29 cellular contexts compared by ENCODE assay signal in the genomic region with DNA sequence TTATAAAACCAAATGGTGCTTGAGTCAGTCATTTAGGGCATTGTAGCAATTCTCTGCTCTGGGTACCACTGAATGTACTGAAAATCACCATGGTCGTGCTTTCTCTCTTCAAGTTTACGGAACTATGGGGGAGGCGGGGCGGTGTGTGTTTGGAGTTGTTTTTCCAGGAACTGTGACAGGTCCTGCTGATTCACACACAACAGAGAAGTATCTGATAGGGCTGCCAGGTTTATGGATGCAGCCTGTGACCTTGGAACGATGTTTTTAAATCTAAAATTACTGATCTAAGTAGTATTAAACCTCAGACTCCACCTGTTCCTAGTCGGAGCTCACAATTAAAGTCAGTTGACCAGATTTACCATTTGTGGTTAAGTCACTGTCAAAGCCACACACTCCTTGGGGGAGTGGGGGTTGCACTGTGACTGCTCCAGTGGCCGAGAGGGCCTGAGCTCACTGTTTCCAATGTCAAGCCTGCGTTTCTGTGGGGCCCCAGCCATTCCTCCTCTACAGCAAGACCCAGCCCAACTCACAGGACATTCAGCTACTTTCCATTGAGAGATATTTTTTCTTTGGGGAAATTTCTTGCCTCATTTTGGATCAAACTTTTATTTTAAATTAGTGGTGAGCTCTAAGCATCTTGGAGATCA. TPM values are rescaled to one million over a fixed set of nuclear protein-coding genes. Genes with fewer than 3 reads are reported as not detected.
DNase-seq lines count a peak whose midpoint lies in the region; ATAC-seq and TF ChIP-seq lines count a peak whose summit lies in the region.
"Had no signal": no experiment of that assay in that cellular context is flagged by ENCODE, and none has a peak within 500 bp of the region (broad histone marks: within the 10 kb centered on the region; RNA-seq: fewer than 3 reads in every experiment).

No MANE protein-coding gene starts in this region.

- H2BK120ac ChIP-seq in trophoblast cell (ENCODE audit: insufficient read depth, low read length, poor library complexity): peak overlapping the region; percentile 21

- H3K14ac ChIP-seq in trophoblast cell (ENCODE audit: low read length): peak overlapping the region; percentile 34

- H2BK12ac ChIP-seq in trophoblast cell (ENCODE audit: low read length): peak overlapping the region; percentile 35

- POLR2A ChIA-PET in SK-N-SH (lab: Yijun Ruan, JAX): no interaction called here

- H3K9ac ChIP-seq in trophoblast cell (ENCODE audit: low read length): no peak overlapping the region
- no peak overlapping the region for H3K9ac ChIP-seq in SK-N-SH

- H3K27me3 Mint-ChIP-seq in GM23338 (ENCODE audit: insufficient read depth, low read depth, poor library complexity): peaks cover 13% of the 10 kb centered on the region
- H3K27me3 Mint-ChIP-seq: activated CD8-positive, alpha-beta T cell treated with anti-CD3 and anti-CD28 coated beads for 36 hours had no signal

- H3K4me3 Mint-ChIP-seq in GM23338: no peak overlapping the region
- H3K4me3 Mint-ChIP-seq: activated CD8-positive, alpha-beta T cell treated with anti-CD3 and anti-CD28 coated beads for 36 hours; memory B cell; T-helper 17 cell had no signal

- H3F3A ChIP-seq in GM23338 (replicated peaks; ENCODE audit: low read depth): no peaks in the 10 kb centered on the region
- no peaks in the 10 kb centered on the region for H3F3A ChIP-seq in SK-N-SH (replicated peaks; ENCODE audit: insufficient read depth)

- no peak overlapping the region for H4K8ac ChIP-seq in trophoblast cell (ENCODE audit: low read depth, low read length)

- no peak for ATAC-seq in GM23338
- peak; percentile 60 for ATAC-seq in left lobe of liver
- no peak for ATAC-seq in GM19397 (IDR thresholded peaks at IDR 0.05; ENCODE audit: unreplicated experiment)
- ATAC-seq: activated CD8-positive, alpha-beta T cell treated with anti-CD3 and anti-CD28 coated beads for 36 hours; gastrocnemius medialis; HCT116; SK-N-SH treated with all-trans-retinoic acid at 6 μM for 48 hours; T-helper 17 cell had no signal

- no peak overlapping the region for H3K4ac ChIP-seq in trophoblast cell (ENCODE audit: low read depth, low read length)

- no peaks in the 10 kb centered on the region for H3K36me3 Mint-ChIP-seq in GM23338 (ENCODE audit: low read depth)
- H3K36me3 Mint-ChIP-seq: memory B cell had no signal

- no peak overlapping the region for H2BK5ac ChIP-seq in trophoblast cell (ENCODE audit: low read depth, low read length, poor library complexity)

- no peak overlapping the region for H3K4me2 ChIP-seq in GM23338
- H3K4me2 ChIP-seq in trophoblast cell (ENCODE audit: low read length): no peak overlapping the region
- H3K4me2 ChIP-seq in SK-N-SH: no peak overlapping the region

- TF ChIP-seq CTCF in GM23338 (conservative IDR thresholded peaks at IDR 0.05; ENCODE audit: low read depth in 2 of 2): no peak
- TF ChIP-seq CTCF in WERI-Rb-1 (IDR thresholded peaks at IDR 0.05; ENCODE audit: low read depth, low read length): no peak
- no peak for TF ChIP-seq CTCF in SK-N-SH (IDR thresholded peaks at IDR 0.05)

- H3K27ac Mint-ChIP-seq in GM23338: no peak overlapping the region
- H3K27ac Mint-ChIP-seq: activated CD8-positive, alpha-beta T cell treated with anti-CD3 and anti-CD28 coated beads for 36 hours; memory B cell; T-helper 17 cell had no signal

- no peaks in the 10 kb centered on the region for H3K9me2 ChIP-seq in GM23338 (ENCODE audit: insufficient read depth)
- H3K9me2 ChIP-seq in SK-N-SH: no peaks in the 10 kb centered on the region

- H2AK5ac ChIP-seq in trophoblast cell (ENCODE audit: low read length): no peak overlapping the region

- no peak overlapping the region for H3K27ac ChIP-seq in GM23338 (ENCODE audit: low read depth)
- H3K27ac ChIP-seq in WERI-Rb-1: peak overlapping the region; percentile 44
- H3K27ac ChIP-seq in trophoblast cell (ENCODE audit: low read depth, low read length): no peak overlapping the region
- no peak overlapping the region for H3K27ac ChIP-seq in SK-N-SH (ENCODE audit: low read depth in 2 of 2, low read length in 1 of 2)
- H3K27ac ChIP-seq: gastrocnemius medialis, tibial nerve had no signal

- no peaks in the 10 kb centered on the region for H3K9me3 ChIP-seq in WERI-Rb-1 (ENCODE audit: severe bottlenecking)
- no peaks in the 10 kb centered on the region for H3K9me3 ChIP-seq in trophoblast cell (ENCODE audit: insufficient read depth, low read depth, low read length)
- H3K9me3 ChIP-seq in SK-N-SH: no peaks in the 10 kb centered on the region
- H3K9me3 ChIP-seq: gastrocnemius medialis, tibial nerve had no signal

- no peak for TF ChIP-seq EP300 in SK-N-SH (IDR thresholded peaks at IDR 0.05; ENCODE audit: borderline replicate concordance in 1 of 2, low read depth in 1 of 2, low read length in 1 of 2)

- peak overlapping the region; percentile 14; the same call in 1 of the 2 replicates for H2AFZ ChIP-seq in GM23338
- no peak overlapping the region for H2AFZ ChIP-seq in trophoblast cell (ENCODE audit: insufficient read depth, low read length, poor library complexity)
- H2AFZ ChIP-seq in SK-N-SH (ENCODE audit: low read depth): no peak overlapping the region

- H3K36me3 ChIP-seq in GM23338 (ENCODE audit: insufficient read depth) (no peaks in the 10 kb centered on the region), WERI-Rb-1 (no peaks in the 10 kb centered on the region), trophoblast cell (ENCODE audit: control insufficient read depth in 1 of 2, insufficient read depth in 2 of 2, low read length in 2 of 2) (no peaks in the 10 kb centered on the region), SK-N-SH (replicated peaks in 1 of 2; ENCODE audit: control insufficient read depth in 1 of 2, insufficient read depth in 2 of 2, low read length in 1 of 2) (no peaks in the 10 kb centered on the region)
- H3K36me3 ChIP-seq: gastrocnemius medialis, tibial nerve had no signal

- WGBS in trophoblast cell (ENCODE audit: extremely low coverage, insufficient coverage, insufficient read length): no CpG with 5 or more reads among the region's 8 CpGs
- 46% methylated on average over 8 of the region's 8 CpGs for WGBS in SK-N-SH (ENCODE audit: low lambda C conversion rate)

- H3K23ac ChIP-seq in trophoblast cell (ENCODE audit: low read length): no peak overlapping the region

- no peak overlapping the region for H3K18ac ChIP-seq in trophoblast cell (ENCODE audit: low read length)

- no peak overlapping the region for H4K12ac ChIP-seq in trophoblast cell (ENCODE audit: low read depth, low read length)

- H4K20me1 ChIP-seq in GM23338 (replicated peaks; ENCODE audit: insufficient read depth) (no peaks in the 10 kb centered on the region), SK-N-SH (ENCODE audit: insufficient read depth) (no peaks in the 10 kb centered on the region)

- CTCF ChIA-PET in SK-N-SH (lab: Yijun Ruan, JAX): interaction anchor here (0.6 to 0.9 kb wide), 2 partner anchors 12 to 22 kb away, joined by 3 read pairs; no protein-coding TSS in a partner anchor

- H3K27me3 ChIP-seq in GM23338 (ENCODE audit: insufficient read depth) (no peaks in the 10 kb centered on the region), WERI-Rb-1 (ENCODE audit: insufficient read depth, low read depth, severe bottlenecking) (no peaks in the 10 kb centered on the region), trophoblast cell (ENCODE audit: insufficient read depth, low read length) (no peaks in the 10 kb centered on the region), SK-N-SH (ENCODE audit: insufficient read depth) (no peaks in the 10 kb centered on the region)
- H3K27me3 ChIP-seq: gastrocnemius medialis, tibial nerve had no signal

- DNase-seq in GM23338 (ENCODE audit: low spot score) (no peak), WERI-Rb-1 (peak; percentile 29), left lobe of liver (ENCODE audit: low spot score) (no peak), trophoblast cell (no peak), SK-N-SH (no peak), NCI-H510A treated with DMSO at 0.1 percent for 48 hours (lab: John Stamatoyannopoulos, UW) (no peak), SK-N-DZ (ENCODE audit: low spot score) (no peak)
- DNase-seq: activated CD4-positive, alpha-beta T cell treated with anti-CD3 and anti-CD28 coated beads for 1 hour; activated CD8-positive, alpha-beta T cell treated with anti-CD3 and anti-CD28 coated beads for 36 hours; activated naive CD4-positive, alpha-beta T cell treated with anti-CD3 and anti-CD28 coated beads, Interleukin-2, amount 50 U/mL, for 16 hours; anterior cingulate cortex; C1 segment of cervical spinal cord; COR-L47; gastrocnemius medialis; hippocampal formation; NCI-H1105; NCI-H187 treated with DMSO at 0.1 percent for 48 hours; NCI-H2171; NCI-H510A; stimulated activated CD4-positive, alpha-beta T cell treated with anti-CD3 and anti-CD28 coated beads, Interleukin-12 subunit alpha, Interleukin-12 subunit beta, amount 100 ng/mL, for 4 hours; stimulated activated CD4-positive, alpha-beta T cell treated with anti-CD3 and anti-CD28 coated beads, Interleukin-2, amount 100 ng/mL, for 48 hours; T-helper 17 cell had no signal

- H3K4me1 ChIP-seq in GM23338 (ENCODE audit: insufficient read depth): peaks cover 19% of the 10 kb centered on the region
- H3K4me1 ChIP-seq in trophoblast cell (ENCODE audit: control insufficient read depth in 1 of 2, insufficient read depth in 2 of 2, low read length in 2 of 2): peaks cover 18 to 20% of the 10 kb centered on the region in 2 experiments
- H3K4me1 ChIP-seq in SK-N-SH (ENCODE audit: control insufficient read depth in 1 of 2, insufficient read depth in 2 of 2, low read depth in 1 of 2, low read length in 1 of 2): peaks cover 0 to 2% of the 10 kb centered on the region in 2 experiments; a peak in 1 of 4 replicates
- H3K4me1 ChIP-seq: gastrocnemius medialis, tibial nerve had no signal

- H3K9me3 Mint-ChIP-seq in GM23338: no peaks in the 10 kb centered on the region
- H3K9me3 Mint-ChIP-seq: activated CD8-positive, alpha-beta T cell treated with anti-CD3 and anti-CD28 coated beads for 36 hours had no signal

- no peak for TF ChIP-seq RAD21 in SK-N-SH (IDR thresholded peaks at IDR 0.05; ENCODE audit: low read length)

- H3K4me1 Mint-ChIP-seq in GM23338: peaks cover 21% of the 10 kb centered on the region
- H3K4me1 Mint-ChIP-seq: memory B cell, T-helper 17 cell had no signal

- peaks cover 12% of the 10 kb centered on the region for H3K79me1 ChIP-seq in trophoblast cell (ENCODE audit: low read length)

- no peaks in the 10 kb centered on the region for H3K79me2 ChIP-seq in GM23338 (replicated peaks; ENCODE audit: insufficient read depth)
- H3K79me2 ChIP-seq in trophoblast cell (ENCODE audit: control insufficient read depth, insufficient read depth, low read length, poor library complexity): peaks cover 3% of the 10 kb centered on the region
- no peaks in the 10 kb centered on the region for H3K79me2 ChIP-seq in SK-N-SH (ENCODE audit: insufficient read depth)

- peak overlapping the region; percentile 7 for H4K91ac ChIP-seq in trophoblast cell (ENCODE audit: low read depth, low read length)

- no peak overlapping the region for H3K4me3 ChIP-seq in GM23338
- H3K4me3 ChIP-seq in WERI-Rb-1 (ENCODE audit: low read depth, low read length): no peak overlapping the region
- no peak overlapping the region for H3K4me3 ChIP-seq in trophoblast cell (ENCODE audit: low read depth, low read length)
- no peak overlapping the region for H3K4me3 ChIP-seq in SK-N-SH (ENCODE audit: low read depth in 2 of 2, low read length in 1 of 2)
- H3K4me3 ChIP-seq: gastrocnemius medialis, tibial nerve had no signal

RNA-seq across cellular contexts. Expression of gene GADD45G, which starts 44.4 kb away (rescaled TPM):
- total RNA-seq in GM23338 (2014; rRNA removed; shearing (Covaris generic)): 12.7 and 15.8 TPM in 2 replicates
- polyA plus RNA-seq in GM23338 (2016; fragmentation: Nextera tagmentation; extraction: Ambion mirVana) (24.1 TPM in 2 replicates), SK-N-SH (2012; rRNA removed) (1.3 and 1.8 TPM in 2 replicates)
- 17.5 TPM for total RNA-seq in left lobe of liver
- polyA plus RNA-seq in trophoblast cell (2013): 140 and 155 TPM in 2 replicates
- 0.98 and 1.4 TPM in 2 replicates for polyA plus RNA-seq in SK-N-SH (2012; cell fraction: cytosol; rRNA removed)
- 3.2 and 7.4 TPM in 2 replicates for polyA plus RNA-seq in SK-N-SH (2012; cell fraction: nucleus; rRNA removed)
- 11.1 and 13.4 TPM in 2 replicates for polyA plus RNA-seq in SK-N-DZ (2014; cell fraction: cytosol; rRNA removed)
- 12.8 and 20.6 TPM in 2 replicates for polyA plus RNA-seq in SK-N-DZ (2014; cell fraction: nucleus; rRNA removed)
- total RNA-seq: MCF 10A had no signal
- polyA plus RNA-seq: fibroblast of lung had no signal
